ENCODE assay signal across 20 cellular contexts in genomic region chr1:58802640-58803476, GRCh38. TPM values are rescaled to one million over a fixed set of nuclear protein-coding genes. Genes with fewer than 3 reads are reported as not detected.
DNase-seq lines count a peak whose midpoint lies in the region; ATAC-seq, FAIRE-seq and TF ChIP-seq lines count a peak whose summit lies in the region.
"Had no signal": no experiment of that assay in that cellular context is flagged by ENCODE, and none has a peak within 500 bp of the region (broad histone marks: within the 10 kb centered on the region; RNA-seq: fewer than 3 reads in every experiment).

No MANE protein-coding gene starts in this region.

- no peak for TF ChIP-seq CTCF in K562 (IDR thresholded peaks at IDR 0.05 in 2 of 3, conservative IDR thresholded peaks at IDR 0.05 in 1 of 3; ENCODE audit: insufficient read depth in 2 of 3, low read depth in 1 of 3, low read length in 3 of 3)

- H3K9me3 ChIP-seq in K562 (replicated peaks; ENCODE audit: control insufficient read depth, insufficient read depth, low read depth, low read length) (no peaks in the 10 kb centered on the region), mucosa of rectum (ENCODE audit: control insufficient read depth in 2 of 2, low read length in 2 of 2) (no peaks in the 10 kb centered on the region)
- H3K9me3 ChIP-seq: ascending aorta had no signal

- no peak for TF ChIP-seq EP300 in K562 (IDR thresholded peaks at IDR 0.05; ENCODE audit: low read length)

- in situ Hi-C loops in K562 (cut with MboI): no loop called here

- H3K79me2 ChIP-seq in K562 (ENCODE audit: control insufficient read depth, insufficient read depth, low read length): no peaks in the 10 kb centered on the region

- FAIRE-seq in K562 (lab: Jason Lieb, UNC): no peak
- FAIRE-seq: GM18507, HTR-8/SVneo had no signal

- ATAC-seq in K562 (no peak), GM18498 (IDR thresholded peaks at IDR 0.05; ENCODE audit: unreplicated experiment) (no peak)
- ATAC-seq: activated T-cell treated with anti-CD3 and anti-CD28 coated beads, Interleukin-2, amount 50 U/mL, for 72 hours; Right ventricle myocardium inferior; stimulated activated naive CD8-positive, alpha-beta T cell treated with anti-CD3 and anti-CD28 coated beads, Interleukin-15, amount 100 ng/mL, for 72 hours had no signal

- WGBS in K562 (ENCODE audit: insufficient coverage, low coverage, missing lambda C conversion rate): 21% methylated on average over 5 of the region's 5 CpGs

- DNase-seq in HT-29 (ENCODE audit: low spot score) (peak; percentile 58), NCI-H146 (lab: John Stamatoyannopoulos, UW) (peak; percentile 98), K562 (ENCODE audit: extremely low read depth in 1 of 4, low spot score in 3 of 4) (no peak), caudate nucleus (lab: John Stamatoyannopoulos, UW) (no peak)
- DNase-seq in stimulated activated CD8-positive, alpha-beta memory T cell treated with anti-CD3 and anti-CD28 coated beads, Interleukin-4, amount 100 ng/mL, for 48 hours: no peak
- DNase-seq: activated CD4-positive, CD25-positive, alpha-beta regulatory T cell treated with anti-CD3 and anti-CD28 coated beads, Interleukin-2, amount 50 U/mL, for 72 hours; activated T-cell treated with anti-CD3 and anti-CD28 coated beads, Interleukin-2, amount 50 U/mL, for 72 hours; cerebellar nuclear complex; effector memory CD4-positive, alpha-beta T cell; kidney glomerular epithelial cell; NCI-H1436; NCI-H446; stimulated activated CD4-positive, alpha-beta T cell treated with anti-CD3 and anti-CD28 coated beads, Interleukin-1b, Interleukin-23, amount 100 ng/mL, for 48 hours; stimulated activated naive CD8-positive, alpha-beta T cell treated with anti-CD3 and anti-CD28 coated beads, Interleukin-15, amount 100 ng/mL, for 72 hours had no signal

- POLR2A ChIA-PET in K562 (lab: Yijun Ruan, JAX): interaction anchor here (0.6 to 1.3 kb wide), 3 partner anchors 18 to 865 kb away, joined by 3 to 4 read pairs (median 3); partner anchors contain the start of gene JUN

- intact Hi-C loops in K562 (cut with micrococcal nuclease): no loop called here

- H3K9me1 ChIP-seq in K562 (ENCODE audit: control insufficient read depth, insufficient read depth, low read length): no peaks in the 10 kb centered on the region

- no peak overlapping the region for H2AFZ ChIP-seq in K562 (ENCODE audit: low read depth, low read length)

- H3K4me1 ChIP-seq in K562 (replicated peaks in 1 of 2; ENCODE audit: control insufficient read depth in 2 of 2, insufficient read depth in 2 of 2, low read length in 2 of 2) (0 out of 5 replicates have a peak, but pooled peaks cover 0 to 3% of the 10 kb centered on the region in 2 experiments), mucosa of rectum (ENCODE audit: control insufficient read depth in 2 of 2, insufficient read depth in 2 of 2, low read length in 2 of 2) (peaks cover 25 to 38% of the 10 kb centered on the region in 2 donors)
- H3K4me1 ChIP-seq: ascending aorta had no signal

- H3K27ac ChIP-seq in K562 (ENCODE audit: extremely low read depth, low read depth, low read length) (no peak overlapping the region), mucosa of rectum (ENCODE audit: low read depth in 2 of 2, low read length in 2 of 2) (peak overlapping the region; percentile 54 to 82), caudate nucleus (ENCODE audit: low read depth, low read length) (no peak overlapping the region)
- H3K27ac ChIP-seq: ascending aorta had no signal

- H3K4me3 ChIP-seq in K562: no peak overlapping the region
- no peak overlapping the region for H3K4me3 ChIP-seq in mucosa of rectum (ENCODE audit: low read length in 2 of 2)
- H3K4me3 ChIP-seq: ascending aorta had no signal

- no peaks in the 10 kb centered on the region for H3K27me3 ChIP-seq in K562 (ENCODE audit: control insufficient read depth in 2 of 2, insufficient read depth in 2 of 2, low read length in 2 of 2)
- H3K27me3 ChIP-seq in mucosa of rectum (ENCODE audit: control insufficient read depth in 2 of 2, insufficient read depth in 2 of 2, low read length in 2 of 2): no peaks in the 10 kb centered on the region
- H3K27me3 ChIP-seq: ascending aorta had no signal

- CTCF ChIA-PET in K562 (lab: Yijun Ruan, JAX; ENCODE audit: low intra/inter-chr PET ratio): no interaction called here

- no peak for TF ChIP-seq RAD21 in K562 (CRISPR knock-in tag; conservative IDR thresholded peaks at IDR 0.05 in 1 of 2, IDR thresholded peaks at IDR 0.05 in 1 of 2)

- H3K36me3 ChIP-seq in K562 (ENCODE audit: control insufficient read depth, insufficient read depth, low read length) (no peaks in the 10 kb centered on the region), mucosa of rectum (ENCODE audit: control insufficient read depth in 2 of 2, insufficient read depth in 2 of 2, low read length in 2 of 2) (no peaks in the 10 kb centered on the region)
- H3K36me3 ChIP-seq: ascending aorta had no signal

- BruUV-seq in K562 (replicated peaks; lab: Mats Ljungman, UMichigan): no TSS peak

- H3K9ac ChIP-seq in K562 (ENCODE audit: insufficient read depth in 1 of 2, low read depth in 2 of 2, low read length in 2 of 2): no peak overlapping the region
- H3K9ac ChIP-seq in mucosa of rectum (ENCODE audit: low read depth in 1 of 2, low read length in 2 of 2): no peak overlapping the region

- no peaks in the 10 kb centered on the region for H4K20me1 ChIP-seq in K562 (replicated peaks; ENCODE audit: control insufficient read depth, insufficient read depth, low read length)

- no peak overlapping the region for H3K4me2 ChIP-seq in K562 (ENCODE audit: insufficient read depth, low read length)

- TF ChIP-seq POLR2A in K562 (conservative IDR thresholded peaks at IDR 0.05): no peak

TF ChIP-seq in K562, 482 proteins besides CTCF, POLR2A, EP300 and RAD21:
- TF ChIP-seq MECOM (CRISPR knock-in tag; IDR thresholded peaks at IDR 0.05) (no peak), NR2C1 (IDR thresholded peaks at IDR 0.05) (no peak), NR2C1 (tag; IDR thresholded peaks at IDR 0.05) (0 out of 2 replicates have a peak, but pooled peaks have one; percentile 11), MTA2 (IDR thresholded peaks at IDR 0.05; ENCODE audit: low read depth) (no peak), NR2C2 (CRISPR knock-in tag; IDR thresholded peaks at IDR 0.05) (no peak), NR2C2 (tag; IDR thresholded peaks at IDR 0.05) (0 out of 2 replicates have a peak, but pooled peaks have one; percentile 37)

RNA-seq across cellular contexts. Expression of gene JUN, which starts 19.0 kb away (rescaled TPM):
- total RNA-seq in HT-29 (2014; rRNA removed; shearing (Covaris generic)): 531 and 547 TPM in 2 replicates
- 8.9 and 23.5 TPM in 2 replicates for total RNA-seq in K562 (2011; cell fraction: chromatin; rRNA removed; ENCODE audit: low replicate concordance)
- 30.7 and 36.9 TPM in 2 replicates for total RNA-seq in K562 (2011; cell fraction: nucleolus; rRNA removed)
- 14.8 and 18.0 TPM in 2 replicates for total RNA-seq in K562 (2011; cell fraction: nucleoplasm; rRNA removed)
- total RNA-seq in K562 (2014; rRNA removed) (23.4 and 24.4 TPM in 2 replicates), K562 (2014; rRNA removed; fragmentation: Illumina TruSeq; extraction: Trizol) (3.4 and 3.8 TPM in 2 replicates), K562 (2015; rRNA removed; fragmentation: Illumina TruSeq; extraction: Trizol) (3.6 and 4.0 TPM in 2 replicates), K562 (2021) (19.7 and 24.0 TPM in 2 replicates)
- polyA plus RNA-seq in K562 (2011; rRNA removed) (4.0 and 9.1 TPM in 2 replicates), K562 (2014; fragmentation: Illumina TruSeq; extraction: Trizol) (5.9 and 7.6 TPM in 2 replicates), K562 (2014; fragmentation: Nextera tagmentation; extraction: Ambion mirVana) (under 1 TPM; 0.32 TPM), K562 (2014; rRNA removed) (16.4 and 20.1 TPM in 2 replicates)
- polyA plus RNA-seq in K562 (2011; cell fraction: cytosol; rRNA removed): 8.2 and 13.9 TPM in 2 replicates
- 10.6 and 11.1 TPM in 2 replicates for polyA plus RNA-seq in K562 (2011; cell fraction: nucleus; rRNA removed)
- 14.2 and 22.4 TPM in 2 replicates for polyA plus RNA-seq in K562 (2012)
- polyA minus RNA-seq in K562 (2011; rRNA and poly(A)+ RNA removed): 4.5 and 6.3 TPM in 2 replicates
- 9.5 and 12.7 TPM in 2 replicates for polyA minus RNA-seq in K562 (2011; cell fraction: cytosol; rRNA and poly(A)+ RNA removed)
- polyA minus RNA-seq in K562 (2011; cell fraction: nucleus; rRNA and poly(A)+ RNA removed): 19.7 and 31.5 TPM in 2 replicates

Comparison
In these comparisons a context has a peak if more than half of its experiments do, and no peak if none do; other contexts are left out.
1. DNase-seq: peak in HT-29 (single experiment) and NCI-H146 (single experiment); none in K562 (0 of 4), stimulated activated CD8-positive, alpha-beta memory T cell treated with anti-CD3 and anti-CD28 coated beads, Interleukin-4, amount 100 ng/mL, for 48 hours (single experiment) and caudate nucleus (0 of 61).
2. H3K27ac ChIP-seq: peak in mucosa of rectum (2 of 2); none in K562 (single experiment) and caudate nucleus (single experiment).
3. RNA of gene JUN, which starts 19.0 kb away (total RNA-seq): 531 to 547 TPM in HT-29; 3.4 to 36.9 TPM in K562; every median in the first group is over 10 times any median in the second.